In the genomic region with DNA sequence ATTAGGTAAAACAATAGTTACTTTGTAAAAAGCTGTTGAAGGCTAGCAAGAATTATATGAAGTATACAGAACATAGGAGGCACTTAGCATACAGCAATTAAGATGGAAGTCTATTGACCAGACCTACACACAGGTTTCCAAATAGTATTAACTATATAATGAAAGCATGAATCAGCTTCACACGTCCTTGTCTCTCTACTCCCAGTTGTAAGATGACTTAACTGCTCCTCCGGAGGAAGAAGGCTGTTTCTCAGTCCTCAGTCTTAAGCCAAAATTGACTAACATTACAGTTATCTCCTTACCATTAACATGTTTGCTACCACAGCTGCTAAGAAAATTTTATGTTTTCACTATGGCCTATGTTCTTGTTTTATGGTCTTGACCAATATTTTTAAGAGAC, we compare ENCODE assay signal across 1 cellular context.
TF ChIP-seq lines count a peak whose summit lies in the region.

No MANE protein-coding gene starts in this region.

TF ChIP-seq in GM12878, 131 proteins besides CTCF, POLR2A, EP300 and RAD21:
- peak; percentile 83; the same call in 1 of the 2 replicates for TF ChIP-seq BACH1 (IDR thresholded peaks at IDR 0.05; ENCODE audit: borderline replicate concordance)
- no peak for TF ChIP-seq TARDBP (IDR thresholded peaks at IDR 0.05; ENCODE audit: borderline replicate concordance)
